ENCODE assay signal across 1 cellular context in the genomic region with DNA sequence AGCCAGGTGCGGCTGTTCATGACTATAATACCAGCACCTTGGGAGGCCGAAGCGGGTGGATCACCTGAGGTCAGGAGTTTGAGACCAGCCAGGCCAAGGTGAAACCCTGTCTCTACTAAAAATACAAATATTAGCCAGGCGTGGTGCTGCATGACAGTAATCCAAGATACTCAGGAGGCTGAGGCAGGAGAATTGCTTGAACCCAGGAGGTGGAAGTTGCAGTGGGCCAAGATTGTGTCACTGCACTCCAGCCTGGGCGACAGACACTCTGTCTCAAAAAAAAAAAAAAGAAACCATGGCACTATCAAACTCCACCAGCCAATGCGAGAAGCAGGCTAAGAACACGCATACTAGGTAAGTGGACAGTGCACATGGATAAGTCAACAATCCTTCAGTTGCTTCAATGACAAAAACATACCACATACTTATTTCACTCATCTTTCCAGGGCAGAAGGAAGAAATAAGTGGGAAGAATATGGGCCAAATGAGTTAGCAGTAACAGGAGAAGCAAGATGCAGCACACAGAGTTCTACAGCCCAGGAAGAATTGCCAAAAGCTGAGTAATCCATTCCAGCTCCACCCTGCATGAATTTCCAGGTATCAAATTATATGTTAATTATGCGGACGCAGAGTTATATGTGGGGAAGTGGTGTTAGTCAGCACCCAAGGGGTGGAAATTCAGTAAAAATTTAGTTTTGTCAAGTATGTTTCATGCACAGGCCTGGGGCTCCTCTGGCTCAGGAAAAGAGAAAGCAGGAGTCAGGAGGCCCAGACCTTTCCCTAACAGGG.
TF ChIP-seq lines count a peak whose summit lies in the region.

No MANE protein-coding gene starts in this region.

TF ChIP-seq in HEK293, 187 proteins besides CTCF, POLR2A, EP300 and RAD21 (continued from another document and continues in another):
- TF ChIP-seq, protein P1, sequence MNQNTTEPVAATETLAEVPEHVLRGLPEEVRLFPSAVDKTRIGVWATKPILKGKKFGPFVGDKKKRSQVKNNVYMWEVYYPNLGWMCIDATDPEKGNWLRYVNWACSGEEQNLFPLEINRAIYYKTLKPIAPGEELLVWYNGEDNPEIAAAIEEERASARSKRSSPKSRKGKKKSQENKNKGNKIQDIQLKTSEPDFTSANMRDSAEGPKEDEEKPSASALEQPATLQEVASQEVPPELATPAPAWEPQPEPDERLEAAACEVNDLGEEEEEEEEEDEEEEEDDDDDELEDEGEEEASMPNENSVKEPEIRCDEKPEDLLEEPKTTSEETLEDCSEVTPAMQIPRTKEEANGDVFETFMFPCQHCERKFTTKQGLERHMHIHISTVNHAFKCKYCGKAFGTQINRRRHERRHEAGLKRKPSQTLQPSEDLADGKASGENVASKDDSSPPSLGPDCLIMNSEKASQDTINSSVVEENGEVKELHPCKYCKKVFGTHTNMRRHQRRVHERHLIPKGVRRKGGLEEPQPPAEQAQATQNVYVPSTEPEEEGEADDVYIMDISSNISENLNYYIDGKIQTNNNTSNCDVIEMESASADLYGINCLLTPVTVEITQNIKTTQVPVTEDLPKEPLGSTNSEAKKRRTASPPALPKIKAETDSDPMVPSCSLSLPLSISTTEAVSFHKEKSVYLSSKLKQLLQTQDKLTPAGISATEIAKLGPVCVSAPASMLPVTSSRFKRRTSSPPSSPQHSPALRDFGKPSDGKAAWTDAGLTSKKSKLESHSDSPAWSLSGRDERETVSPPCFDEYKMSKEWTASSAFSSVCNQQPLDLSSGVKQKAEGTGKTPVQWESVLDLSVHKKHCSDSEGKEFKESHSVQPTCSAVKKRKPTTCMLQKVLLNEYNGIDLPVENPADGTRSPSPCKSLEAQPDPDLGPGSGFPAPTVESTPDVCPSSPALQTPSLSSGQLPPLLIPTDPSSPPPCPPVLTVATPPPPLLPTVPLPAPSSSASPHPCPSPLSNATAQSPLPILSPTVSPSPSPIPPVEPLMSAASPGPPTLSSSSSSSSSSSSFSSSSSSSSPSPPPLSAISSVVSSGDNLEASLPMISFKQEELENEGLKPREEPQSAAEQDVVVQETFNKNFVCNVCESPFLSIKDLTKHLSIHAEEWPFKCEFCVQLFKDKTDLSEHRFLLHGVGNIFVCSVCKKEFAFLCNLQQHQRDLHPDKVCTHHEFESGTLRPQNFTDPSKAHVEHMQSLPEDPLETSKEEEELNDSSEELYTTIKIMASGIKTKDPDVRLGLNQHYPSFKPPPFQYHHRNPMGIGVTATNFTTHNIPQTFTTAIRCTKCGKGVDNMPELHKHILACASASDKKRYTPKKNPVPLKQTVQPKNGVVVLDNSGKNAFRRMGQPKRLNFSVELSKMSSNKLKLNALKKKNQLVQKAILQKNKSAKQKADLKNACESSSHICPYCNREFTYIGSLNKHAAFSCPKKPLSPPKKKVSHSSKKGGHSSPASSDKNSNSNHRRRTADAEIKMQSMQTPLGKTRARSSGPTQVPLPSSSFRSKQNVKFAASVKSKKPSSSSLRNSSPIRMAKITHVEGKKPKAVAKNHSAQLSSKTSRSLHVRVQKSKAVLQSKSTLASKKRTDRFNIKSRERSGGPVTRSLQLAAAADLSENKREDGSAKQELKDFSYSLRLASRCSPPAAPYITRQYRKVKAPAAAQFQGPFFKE (tag by site-specific recombination; IDR thresholded peaks at IDR 0.05; ENCODE audit: borderline replicate concordance), result no peak
- TF ChIP-seq ZBTB1 (tag by site-specific recombination; IDR thresholded peaks at IDR 0.05), result no peak
- TF ChIP-seq, protein P2, sequence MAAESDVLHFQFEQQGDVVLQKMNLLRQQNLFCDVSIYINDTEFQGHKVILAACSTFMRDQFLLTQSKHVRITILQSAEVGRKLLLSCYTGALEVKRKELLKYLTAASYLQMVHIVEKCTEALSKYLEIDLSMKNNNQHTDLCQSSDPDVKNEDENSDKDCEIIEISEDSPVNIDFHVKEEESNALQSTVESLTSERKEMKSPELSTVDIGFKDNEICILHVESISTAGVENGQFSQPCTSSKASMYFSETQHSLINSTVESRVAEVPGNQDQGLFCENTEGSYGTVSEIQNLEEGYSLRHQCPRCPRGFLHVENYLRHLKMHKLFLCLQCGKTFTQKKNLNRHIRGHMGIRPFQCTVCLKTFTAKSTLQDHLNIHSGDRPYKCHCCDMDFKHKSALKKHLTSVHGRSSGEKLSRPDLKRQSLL (tag by site-specific recombination; IDR thresholded peaks at IDR 0.05), result no peak
- TF ChIP-seq REPIN1 (tag by site-specific recombination; IDR thresholded peaks at IDR 0.05; ENCODE audit: low read depth), result no peak
- no peak for TF ChIP-seq GLIS2 (tag by site-specific recombination; IDR thresholded peaks at IDR 0.05)
- TF ChIP-seq, protein P3, sequence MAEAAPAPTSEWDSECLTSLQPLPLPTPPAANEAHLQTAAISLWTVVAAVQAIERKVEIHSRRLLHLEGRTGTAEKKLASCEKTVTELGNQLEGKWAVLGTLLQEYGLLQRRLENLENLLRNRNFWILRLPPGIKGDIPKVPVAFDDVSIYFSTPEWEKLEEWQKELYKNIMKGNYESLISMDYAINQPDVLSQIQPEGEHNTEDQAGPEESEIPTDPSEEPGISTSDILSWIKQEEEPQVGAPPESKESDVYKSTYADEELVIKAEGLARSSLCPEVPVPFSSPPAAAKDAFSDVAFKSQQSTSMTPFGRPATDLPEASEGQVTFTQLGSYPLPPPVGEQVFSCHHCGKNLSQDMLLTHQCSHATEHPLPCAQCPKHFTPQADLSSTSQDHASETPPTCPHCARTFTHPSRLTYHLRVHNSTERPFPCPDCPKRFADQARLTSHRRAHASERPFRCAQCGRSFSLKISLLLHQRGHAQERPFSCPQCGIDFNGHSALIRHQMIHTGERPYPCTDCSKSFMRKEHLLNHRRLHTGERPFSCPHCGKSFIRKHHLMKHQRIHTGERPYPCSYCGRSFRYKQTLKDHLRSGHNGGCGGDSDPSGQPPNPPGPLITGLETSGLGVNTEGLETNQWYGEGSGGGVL (tag by site-specific recombination; IDR thresholded peaks at IDR 0.05), result no peak
- no peak for TF ChIP-seq SCRT1 (tag by site-specific recombination; IDR thresholded peaks at IDR 0.05; ENCODE audit: borderline replicate concordance)
- no peak for TF ChIP-seq FEZF1 (tag by site-specific recombination; IDR thresholded peaks at IDR 0.05)
- TF ChIP-seq, protein P4, sequence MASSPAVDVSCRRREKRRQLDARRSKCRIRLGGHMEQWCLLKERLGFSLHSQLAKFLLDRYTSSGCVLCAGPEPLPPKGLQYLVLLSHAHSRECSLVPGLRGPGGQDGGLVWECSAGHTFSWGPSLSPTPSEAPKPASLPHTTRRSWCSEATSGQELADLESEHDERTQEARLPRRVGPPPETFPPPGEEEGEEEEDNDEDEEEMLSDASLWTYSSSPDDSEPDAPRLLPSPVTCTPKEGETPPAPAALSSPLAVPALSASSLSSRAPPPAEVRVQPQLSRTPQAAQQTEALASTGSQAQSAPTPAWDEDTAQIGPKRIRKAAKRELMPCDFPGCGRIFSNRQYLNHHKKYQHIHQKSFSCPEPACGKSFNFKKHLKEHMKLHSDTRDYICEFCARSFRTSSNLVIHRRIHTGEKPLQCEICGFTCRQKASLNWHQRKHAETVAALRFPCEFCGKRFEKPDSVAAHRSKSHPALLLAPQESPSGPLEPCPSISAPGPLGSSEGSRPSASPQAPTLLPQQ (tag by site-specific recombination; IDR thresholded peaks at IDR 0.05), result no peak; the same call in 1 of the 2 replicates
- TF ChIP-seq ZFP37 (tag by site-specific recombination; IDR thresholded peaks at IDR 0.05), result no peak
- TF ChIP-seq ZBTB17 (tag by site-specific recombination; IDR thresholded peaks at IDR 0.05), result peak; percentile 67
- TF ChIP-seq TRIM28 (IDR thresholded peaks at IDR 0.05; ENCODE audit: borderline replicate concordance, low read length), result no peak
- no peak for TF ChIP-seq ZFP3 (tag by site-specific recombination; IDR thresholded peaks at IDR 0.05; ENCODE audit: low read depth)
- no peak for TF ChIP-seq ZNF10 (tag by site-specific recombination; IDR thresholded peaks at IDR 0.05)
- TF ChIP-seq, protein P5, sequence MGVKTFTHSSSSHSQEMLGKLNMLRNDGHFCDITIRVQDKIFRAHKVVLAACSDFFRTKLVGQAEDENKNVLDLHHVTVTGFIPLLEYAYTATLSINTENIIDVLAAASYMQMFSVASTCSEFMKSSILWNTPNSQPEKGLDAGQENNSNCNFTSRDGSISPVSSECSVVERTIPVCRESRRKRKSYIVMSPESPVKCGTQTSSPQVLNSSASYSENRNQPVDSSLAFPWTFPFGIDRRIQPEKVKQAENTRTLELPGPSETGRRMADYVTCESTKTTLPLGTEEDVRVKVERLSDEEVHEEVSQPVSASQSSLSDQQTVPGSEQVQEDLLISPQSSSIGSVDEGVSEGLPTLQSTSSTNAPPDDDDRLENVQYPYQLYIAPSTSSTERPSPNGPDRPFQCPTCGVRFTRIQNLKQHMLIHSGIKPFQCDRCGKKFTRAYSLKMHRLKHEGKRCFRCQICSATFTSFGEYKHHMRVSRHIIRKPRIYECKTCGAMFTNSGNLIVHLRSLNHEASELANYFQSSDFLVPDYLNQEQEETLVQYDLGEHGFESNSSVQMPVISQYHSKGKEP (tag by site-specific recombination; IDR thresholded peaks at IDR 0.05), result peak; percentile 49
- no peak for TF ChIP-seq ZBTB48 (tag by site-specific recombination; IDR thresholded peaks at IDR 0.05)
- TF ChIP-seq ZEB2 (tag by site-specific recombination; IDR thresholded peaks at IDR 0.05), result peak; percentile 38; the same call in 1 of the 2 replicates
- no peak for TF ChIP-seq ZNF112 (tag by site-specific recombination; IDR thresholded peaks at IDR 0.05)
- no peak for TF ChIP-seq ZNF23 (tag by site-specific recombination; IDR thresholded peaks at IDR 0.05; ENCODE audit: borderline replicate concordance)
- TF ChIP-seq, protein P6, sequence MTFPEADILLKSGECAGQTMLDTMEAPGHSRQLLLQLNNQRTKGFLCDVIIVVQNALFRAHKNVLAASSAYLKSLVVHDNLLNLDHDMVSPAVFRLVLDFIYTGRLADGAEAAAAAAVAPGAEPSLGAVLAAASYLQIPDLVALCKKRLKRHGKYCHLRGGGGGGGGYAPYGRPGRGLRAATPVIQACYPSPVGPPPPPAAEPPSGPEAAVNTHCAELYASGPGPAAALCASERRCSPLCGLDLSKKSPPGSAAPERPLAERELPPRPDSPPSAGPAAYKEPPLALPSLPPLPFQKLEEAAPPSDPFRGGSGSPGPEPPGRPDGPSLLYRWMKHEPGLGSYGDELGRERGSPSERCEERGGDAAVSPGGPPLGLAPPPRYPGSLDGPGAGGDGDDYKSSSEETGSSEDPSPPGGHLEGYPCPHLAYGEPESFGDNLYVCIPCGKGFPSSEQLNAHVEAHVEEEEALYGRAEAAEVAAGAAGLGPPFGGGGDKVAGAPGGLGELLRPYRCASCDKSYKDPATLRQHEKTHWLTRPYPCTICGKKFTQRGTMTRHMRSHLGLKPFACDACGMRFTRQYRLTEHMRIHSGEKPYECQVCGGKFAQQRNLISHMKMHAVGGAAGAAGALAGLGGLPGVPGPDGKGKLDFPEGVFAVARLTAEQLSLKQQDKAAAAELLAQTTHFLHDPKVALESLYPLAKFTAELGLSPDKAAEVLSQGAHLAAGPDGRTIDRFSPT (tag by site-specific recombination; IDR thresholded peaks at IDR 0.05), result no peak
- TF ChIP-seq OSR2 (tag by site-specific recombination; IDR thresholded peaks at IDR 0.05), result no peak
- TF ChIP-seq ZNF16 (tag by site-specific recombination; IDR thresholded peaks at IDR 0.05; ENCODE audit: low read depth), result no peak
- no peak for TF ChIP-seq ZNF623 (tag by site-specific recombination; IDR thresholded peaks at IDR 0.05)
- no peak for TF ChIP-seq HOXD13 (CRISPR knock-in tag; IDR thresholded peaks at IDR 0.05; ENCODE audit: borderline replicate concordance)
- TF ChIP-seq ZNF311 (tag by site-specific recombination; IDR thresholded peaks at IDR 0.05; ENCODE audit: borderline replicate concordance), result no peak
- no peak for TF ChIP-seq ZNF37A (tag by site-specific recombination; IDR thresholded peaks at IDR 0.05)
- TF ChIP-seq, protein P7, sequence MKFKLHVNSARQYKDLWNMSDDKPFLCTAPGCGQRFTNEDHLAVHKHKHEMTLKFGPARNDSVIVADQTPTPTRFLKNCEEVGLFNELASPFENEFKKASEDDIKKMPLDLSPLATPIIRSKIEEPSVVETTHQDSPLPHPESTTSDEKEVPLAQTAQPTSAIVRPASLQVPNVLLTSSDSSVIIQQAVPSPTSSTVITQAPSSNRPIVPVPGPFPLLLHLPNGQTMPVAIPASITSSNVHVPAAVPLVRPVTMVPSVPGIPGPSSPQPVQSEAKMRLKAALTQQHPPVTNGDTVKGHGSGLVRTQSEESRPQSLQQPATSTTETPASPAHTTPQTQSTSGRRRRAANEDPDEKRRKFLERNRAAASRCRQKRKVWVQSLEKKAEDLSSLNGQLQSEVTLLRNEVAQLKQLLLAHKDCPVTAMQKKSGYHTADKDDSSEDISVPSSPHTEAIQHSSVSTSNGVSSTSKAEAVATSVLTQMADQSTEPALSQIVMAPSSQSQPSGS (tag by site-specific recombination; IDR thresholded peaks at IDR 0.05; ENCODE audit: low read depth), result no peak
- TF ChIP-seq ZNF302 (tag by site-specific recombination; IDR thresholded peaks at IDR 0.05; ENCODE audit: low read depth), result no peak
- TF ChIP-seq ZNF214 (tag by site-specific recombination; IDR thresholded peaks at IDR 0.05; ENCODE audit: borderline replicate concordance), result no peak
- TF ChIP-seq RBAK (tag by site-specific recombination; IDR thresholded peaks at IDR 0.05), result no peak
- no peak for TF ChIP-seq ZNF654 (tag by site-specific recombination; IDR thresholded peaks at IDR 0.05; ENCODE audit: low read depth)
- no peak for TF ChIP-seq KLF9 (tag by site-specific recombination; IDR thresholded peaks at IDR 0.05; ENCODE audit: low read depth)
- TF ChIP-seq ZSCAN16 (tag by site-specific recombination; IDR thresholded peaks at IDR 0.05), result no peak
- TF ChIP-seq OVOL3 (tag by site-specific recombination; IDR thresholded peaks at IDR 0.05), result no peak
- no peak for TF ChIP-seq ZNF473 (tag by site-specific recombination; IDR thresholded peaks at IDR 0.05)
- TF ChIP-seq ZNF48 (tag by site-specific recombination; IDR thresholded peaks at IDR 0.05), result no peak
- peak; percentile 29; the same call in 1 of the 2 replicates for TF ChIP-seq KLF1 (tag by site-specific recombination; IDR thresholded peaks at IDR 0.05)
- TF ChIP-seq ZNF416 (tag by site-specific recombination; IDR thresholded peaks at IDR 0.05), result no peak
- TF ChIP-seq ZSCAN30 (tag by site-specific recombination; IDR thresholded peaks at IDR 0.05), result no peak
- no peak for TF ChIP-seq ZNF239 (tag by site-specific recombination; IDR thresholded peaks at IDR 0.05)
- TF ChIP-seq, protein P8, sequence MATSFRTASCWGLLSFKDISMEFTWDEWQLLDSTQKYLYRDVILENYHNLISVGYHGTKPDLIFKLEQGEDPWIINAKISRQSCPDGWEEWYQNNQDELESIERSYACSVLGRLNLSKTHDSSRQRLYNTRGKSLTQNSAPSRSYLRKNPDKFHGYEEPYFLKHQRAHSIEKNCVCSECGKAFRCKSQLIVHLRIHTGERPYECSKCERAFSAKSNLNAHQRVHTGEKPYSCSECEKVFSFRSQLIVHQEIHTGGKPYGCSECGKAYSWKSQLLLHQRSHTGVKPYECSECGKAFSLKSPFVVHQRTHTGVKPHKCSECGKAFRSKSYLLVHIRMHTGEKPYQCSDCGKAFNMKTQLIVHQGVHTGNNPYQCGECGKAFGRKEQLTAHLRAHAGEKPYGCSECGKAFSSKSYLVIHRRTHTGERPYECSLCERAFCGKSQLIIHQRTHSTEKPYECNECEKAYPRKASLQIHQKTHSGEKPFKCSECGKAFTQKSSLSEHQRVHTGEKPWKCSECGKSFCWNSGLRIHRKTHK (tag by site-specific recombination; IDR thresholded peaks at IDR 0.05), result no peak
